ENCODE assay signal across 1 cellular context in genomic region chr5:177428574-177429217, GRCh38.
TF ChIP-seq lines count a peak whose summit lies in the region.

No MANE protein-coding gene starts in this region.

TF ChIP-seq in A549, 52 proteins besides CTCF, POLR2A, EP300 and RAD21 (continued from another document):
- peak; percentile 16; the same call in 1 of the 2 replicates for TF ChIP-seq PBX3 (IDR thresholded peaks at IDR 0.05)
